In the genomic region with DNA sequence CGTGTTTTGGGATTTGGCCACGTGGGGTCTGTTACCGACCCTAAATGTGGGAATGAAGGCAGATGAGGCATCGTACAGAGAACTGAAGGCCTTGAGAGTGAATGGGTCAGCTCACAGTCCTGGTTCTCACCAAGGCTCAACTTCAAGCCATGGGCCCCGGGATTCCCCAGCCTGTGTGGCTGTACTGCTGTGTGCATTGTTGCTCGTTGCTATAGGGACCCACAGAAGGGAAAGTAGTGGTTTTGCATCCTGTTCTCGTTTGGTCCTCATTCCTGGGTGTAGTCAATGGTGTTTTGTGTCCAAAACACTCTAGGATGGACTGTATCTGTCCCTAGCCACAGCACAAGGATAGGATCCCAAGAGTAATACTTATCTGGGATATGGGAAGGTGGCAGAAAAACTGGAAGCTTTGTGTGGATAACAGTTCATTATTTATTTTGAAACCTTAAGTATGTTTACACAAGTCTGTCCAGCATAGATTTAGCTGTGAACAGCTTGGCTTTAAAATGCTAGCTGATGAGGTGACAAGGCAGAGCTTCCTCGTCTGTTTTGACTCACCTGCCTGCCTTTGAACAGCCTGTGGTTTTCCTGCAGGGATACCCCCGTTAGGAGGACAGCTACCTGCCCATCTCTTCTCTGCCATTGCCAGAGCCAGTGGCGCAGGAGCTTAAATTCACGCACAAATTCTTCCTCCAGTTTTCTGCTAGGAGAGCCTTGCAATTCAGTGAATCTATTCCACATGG, we compare ENCODE assay signal across 9 cellular contexts.
A peak's percentile ranks its signal among the peaks of the same experiment; 100 is the strongest.
DNase-seq lines count a peak whose midpoint lies in the region; ATAC-seq, FAIRE-seq and TF ChIP-seq lines count a peak whose summit lies in the region.
"Had no signal": no experiment of that assay in that cellular context is flagged by ENCODE, and none has a peak within 500 bp of the region (broad histone marks: within the 10 kb centered on the region; RNA-seq: fewer than 3 reads in every experiment).

No MANE protein-coding gene starts in this region.

- DNase-seq in CD8-positive, alpha-beta T cell, result peak in 4 of 7 experiments; percentile 12 to 38 (median 20)
- DNase-seq in astrocyte (ENCODE audit: low read depth) (no peak), lower leg skin (ENCODE audit: low spot score in 2 of 2) (no peak), erythroblast (lab: John Stamatoyannopoulos, UW) (no peak)
- DNase-seq in stimulated activated naive B cell treated with anti-CD40 and anti-IgM and Interleukin-4, amounts not matched to agents 10 μg/mL and 1 μg/mL and 100 μg/mL, for 72 hours, result peak; percentile 22
- no peak for DNase-seq in effector CD4-positive, alpha-beta T cell
- DNase-seq: right lobe of liver had no signal

- no peak overlapping the region for H3K4me3 ChIP-seq in CD8-positive, alpha-beta T cell (ENCODE audit: low read depth, low read length)
- H3K4me3 ChIP-seq in astrocyte (ENCODE audit: insufficient read depth, low read depth, low read length), result no peak overlapping the region
- no peak overlapping the region for H3K4me3 ChIP-seq in lower leg skin (ENCODE audit: low read depth, poor library complexity, severe bottlenecking)
- H3K4me3 ChIP-seq: right lobe of liver had no signal

- peaks cover 18% of the 10 kb centered on the region for H3K4me1 ChIP-seq in CD8-positive, alpha-beta T cell (ENCODE audit: insufficient read depth, low read length)
- peaks cover 25% of the 10 kb centered on the region for H3K4me1 ChIP-seq in astrocyte (ENCODE audit: insufficient read depth, low read length)
- H3K4me1 ChIP-seq: right lobe of liver had no signal

- H3K9me3 ChIP-seq in CD8-positive, alpha-beta T cell (ENCODE audit: low read length), result no peaks in the 10 kb centered on the region
- H3K9me3 ChIP-seq in astrocyte (ENCODE audit: insufficient read depth, low read depth, low read length), result no peaks in the 10 kb centered on the region
- H3K9me3 ChIP-seq: right lobe of liver had no signal

- no peaks in the 10 kb centered on the region for H3K27me3 ChIP-seq in CD8-positive, alpha-beta T cell (ENCODE audit: insufficient read depth, low read length)
- no peaks in the 10 kb centered on the region for H3K27me3 ChIP-seq in astrocyte (ENCODE audit: insufficient read depth, low read length)
- H3K27me3 ChIP-seq: right lobe of liver had no signal

- peak overlapping the region; percentile 64 for H3K9ac ChIP-seq in astrocyte (ENCODE audit: low read length)

- H3K27ac Mint-ChIP-seq in CD8-positive, alpha-beta T cell, result peak overlapping the region; percentile 49
- peak overlapping the region; percentile 47 for H3K27ac Mint-ChIP-seq in astrocyte (ENCODE audit: unreplicated experiment)
- H3K27ac Mint-ChIP-seq in stimulated activated naive B cell treated with anti-CD40 and anti-IgM and Interleukin-4, amounts not matched to agents 10 μg/mL and 1 μg/mL and 100 μg/mL, for 72 hours, result peak overlapping the region; percentile 79

- no peaks in the 10 kb centered on the region for H3K27me3 Mint-ChIP-seq in CD8-positive, alpha-beta T cell (ENCODE audit: low read depth)
- H3K27me3 Mint-ChIP-seq in astrocyte (ENCODE audit: low read depth, unreplicated experiment), result no peaks in the 10 kb centered on the region
- peaks cover 0 to 4% of the 10 kb centered on the region in 2 donors for H3K27me3 Mint-ChIP-seq in stimulated activated naive B cell treated with anti-CD40 and anti-IgM and Interleukin-4, amounts not matched to agents 10 μg/mL and 1 μg/mL and 100 μg/mL, for 72 hours

- no peaks in the 10 kb centered on the region for H3K36me3 ChIP-seq in CD8-positive, alpha-beta T cell (ENCODE audit: insufficient read depth, low read length)
- peaks cover 16% of the 10 kb centered on the region for H3K36me3 ChIP-seq in astrocyte (ENCODE audit: insufficient read depth, low read length)

- POLR2A ChIA-PET in CD8-positive, alpha-beta T cell (lab: Charles Lee), result interaction anchor here (0.7 to 1.3 kb wide), 2 partner anchors 8 to 13 kb away, joined by 3 read pairs; no protein-coding TSS in a partner anchor

- peak overlapping the region; percentile 64 for H3K4me2 ChIP-seq in astrocyte (ENCODE audit: low read length)

- TF ChIP-seq CTCF in CD8-positive, alpha-beta T cell (IDR thresholded peaks at IDR 0.05), result no peak
- no peak for TF ChIP-seq CTCF in astrocyte (IDR thresholded peaks at IDR 0.05; ENCODE audit: insufficient read depth, low read depth, low read length)
- no peak for TF ChIP-seq CTCF in lower leg skin (IDR thresholded peaks at IDR 0.05)

- TF ChIP-seq POLR2A in lower leg skin (IDR thresholded peaks at IDR 0.05) (no peak), erythroblast (IDR thresholded peaks at IDR 0.05; ENCODE audit: low read length) (no peak)

- peaks cover 35% of the 10 kb centered on the region for H3K4me1 Mint-ChIP-seq in CD8-positive, alpha-beta T cell (ENCODE audit: low read depth)
- peaks cover 27% of the 10 kb centered on the region for H3K4me1 Mint-ChIP-seq in astrocyte (ENCODE audit: low read depth, unreplicated experiment)
- H3K4me1 Mint-ChIP-seq in stimulated activated naive B cell treated with anti-CD40 and anti-IgM and Interleukin-4, amounts not matched to agents 10 μg/mL and 1 μg/mL and 100 μg/mL, for 72 hours, result peaks cover 6 to 7% of the 10 kb centered on the region in 2 donors

- no peaks in the 10 kb centered on the region for H3K9me3 Mint-ChIP-seq in CD8-positive, alpha-beta T cell
- no peaks in the 10 kb centered on the region for H3K9me3 Mint-ChIP-seq in astrocyte (ENCODE audit: unreplicated experiment)
- H3K9me3 Mint-ChIP-seq in stimulated activated naive B cell treated with anti-CD40 and anti-IgM and Interleukin-4, amounts not matched to agents 10 μg/mL and 1 μg/mL and 100 μg/mL, for 72 hours, result no peaks in the 10 kb centered on the region

- H4K20me1 ChIP-seq in astrocyte (ENCODE audit: insufficient read depth, low read length), result peaks cover 5% of the 10 kb centered on the region

- H3K4me3 Mint-ChIP-seq in CD8-positive, alpha-beta T cell, result no peak overlapping the region
- H3K4me3 Mint-ChIP-seq in astrocyte (ENCODE audit: unreplicated experiment), result no peak overlapping the region
- H3K4me3 Mint-ChIP-seq in stimulated activated naive B cell treated with anti-CD40 and anti-IgM and Interleukin-4, amounts not matched to agents 10 μg/mL and 1 μg/mL and 100 μg/mL, for 72 hours, result no peak overlapping the region

- no peak for FAIRE-seq in astrocyte (lab: Jason Lieb, UNC)

- no peak overlapping the region for H3K27ac ChIP-seq in CD8-positive, alpha-beta T cell (ENCODE audit: low read depth, low read length)
- H3K27ac ChIP-seq in astrocyte (ENCODE audit: low read depth, low read length), result peak overlapping the region; percentile 81
- H3K27ac ChIP-seq: right lobe of liver had no signal

- no peak overlapping the region for H2AFZ ChIP-seq in astrocyte (ENCODE audit: low read depth, low read length)

- intact Hi-C loops in CD8-positive, alpha-beta T cell (cut with DNase I, micrococcal nuclease), result no loop called here
- intact Hi-C loops in lower leg skin (cut with DNase I; ENCODE audit: low total_unique reads), result no loop called here

- H3K36me3 Mint-ChIP-seq in CD8-positive, alpha-beta T cell, result no peaks in the 10 kb centered on the region
- peaks cover 27% of the 10 kb centered on the region for H3K36me3 Mint-ChIP-seq in astrocyte (ENCODE audit: low read depth, unreplicated experiment)
- H3K36me3 Mint-ChIP-seq in stimulated activated naive B cell treated with anti-CD40 and anti-IgM and Interleukin-4, amounts not matched to agents 10 μg/mL and 1 μg/mL and 100 μg/mL, for 72 hours, result no peaks in the 10 kb centered on the region

- 74 to 79% methylated on average over 11 of the region's 11 CpGs for WGBS in lower leg skin, 2 donors

- H3K79me2 ChIP-seq in astrocyte (ENCODE audit: insufficient read depth, low read length), result no peaks in the 10 kb centered on the region

- ATAC-seq in CD8-positive, alpha-beta T cell, result peak; percentile 82
- ATAC-seq in GM19328 (IDR thresholded peaks at IDR 0.05; ENCODE audit: unreplicated experiment) (peak; percentile 85), HG03175 (IDR thresholded peaks at IDR 0.05; ENCODE audit: unreplicated experiment) (peak; percentile 97)
- ATAC-seq in stimulated activated naive B cell treated with anti-CD40 and anti-IgM and Interleukin-4, amounts not matched to agents 10 μg/mL and 1 μg/mL and 100 μg/mL, for 72 hours (replicated peaks), result peak; percentile 82 to 94

- CTCF ChIA-PET in CD8-positive, alpha-beta T cell (lab: Charles Lee), result interaction anchor here (1.1 to 2.0 kb wide), 2 partner anchors 16 to 83 kb away, joined by 3 to 4 read pairs; no protein-coding TSS in a partner anchor

Comparison
In these comparisons a context has a peak if more than half of its experiments do, and no peak if none do; other contexts are left out.
1. DNase-seq: peak in CD8-positive, alpha-beta T cell (4 of 7) and stimulated activated naive B cell treated with anti-CD40 and anti-IgM and Interleukin-4, amounts not matched to agents 10 μg/mL and 1 μg/mL and 100 μg/mL, for 72 hours (single experiment); none in astrocyte (single experiment), lower leg skin (0 of 2), erythroblast (0 of 2) and effector CD4-positive, alpha-beta T cell (single experiment).
2. Peak in every context shown above with its lines, with median percentiles within 50 percentile points of each other: ATAC-seq and H3K27ac Mint-ChIP-seq.